Comparison of ENCODE assay signal across 8 cellular contexts in the genomic region with DNA sequence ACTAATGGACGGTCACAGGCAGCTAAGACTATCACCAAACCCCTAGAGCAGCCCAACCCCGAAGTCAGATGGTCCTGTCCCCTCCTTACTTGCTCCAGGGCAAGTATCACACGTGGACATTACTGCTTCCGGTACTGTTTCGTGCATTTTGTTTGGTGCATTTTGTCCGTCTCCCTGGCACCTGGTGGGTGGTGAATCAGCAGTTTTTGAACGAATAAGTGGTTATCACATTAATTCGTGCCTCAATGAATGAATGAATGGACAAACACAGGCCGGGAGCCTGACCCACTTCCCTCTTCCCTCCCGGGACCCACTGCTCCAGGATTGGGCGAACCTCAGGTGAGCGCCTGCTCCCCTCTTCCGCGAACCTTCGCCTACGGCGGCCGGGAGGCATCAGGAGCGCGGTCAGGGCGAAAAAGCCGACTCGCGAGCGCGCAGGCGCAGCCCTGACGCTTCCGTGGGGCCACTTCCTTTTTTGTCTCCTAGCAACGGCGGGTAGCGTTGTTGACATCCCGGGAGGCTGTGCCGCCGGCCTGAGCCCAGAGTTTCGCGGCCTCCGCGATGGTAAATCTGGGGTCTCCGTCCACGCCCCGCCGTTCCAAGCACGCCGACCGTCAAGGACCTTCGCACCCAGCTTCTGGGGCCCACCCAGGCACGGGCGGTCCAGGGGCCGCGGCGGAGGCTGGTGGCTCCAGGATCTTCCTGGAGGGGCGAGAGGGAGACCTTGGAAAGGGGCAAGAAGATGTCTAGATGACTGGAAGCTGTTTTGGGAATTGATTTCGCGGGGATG. TPM values are rescaled to one million over a fixed set of nuclear protein-coding genes. Genes with fewer than 3 reads are reported as not detected.
DNase-seq lines count a peak whose midpoint lies in the region; ATAC-seq and TF ChIP-seq lines count a peak whose summit lies in the region.

A gene (plus strand): TSS at position 478 of the 790 bp plus-strand sequence. CDS start 84 bp downstream, at position 562.

- H3K9me3 Mint-ChIP-seq in effector memory CD8-positive, alpha-beta T cell, result peaks cover 0 to 2% of the 10 kb centered on the region in 2 donors

- peak within 1 kb of the TSS; percentile 78 for H3K4me3 ChIP-seq in AG04450 (ENCODE audit: low read depth, low read length)

- peak; percentile 96 for ATAC-seq in HG03280 (IDR thresholded peaks at IDR 0.05; ENCODE audit: unreplicated experiment)
- peak; percentile 94 for ATAC-seq in effector memory CD8-positive, alpha-beta T cell (replicated peaks)

- peak within 1 kb of the TSS; percentile 99 to 100 for H3K27ac Mint-ChIP-seq in effector memory CD8-positive, alpha-beta T cell

- DNase-seq in AG04450 (ENCODE audit: low read depth, low spot score) (peak; percentile 82), NCI-H524 (lab: John Stamatoyannopoulos, UW) (peak; percentile 94 to 96), lung microvascular endothelial cell (ENCODE audit: low read depth in 2 of 2) (peak; percentile 93 to 95)
- DNase-seq in activated CD8-positive, alpha-beta memory T cell treated with anti-CD3 and anti-CD28 coated beads for 48 hours (ENCODE audit: low read depth in 2 of 3, low spot score in 2 of 3), result peak; percentile 62 to 85 (median 82)
- DNase-seq in effector memory CD8-positive, alpha-beta T cell, result peak; percentile 85 to 89 (median 88)
- DNase-seq in stimulated activated CD4-positive, alpha-beta T cell treated with anti-CD3 and anti-CD28 coated beads, TNF-alpha, amount 100 ng/mL, for 24 hours (ENCODE audit: low read depth in 3 of 3), result peak; percentile 81 to 89 (median 85)

- peaks cover 12% of the 10 kb centered on the region for H3K36me3 Mint-ChIP-seq in effector memory CD8-positive, alpha-beta T cell (ENCODE audit: insufficient read depth)

- no peak for TF ChIP-seq CTCF in AG04450 (IDR thresholded peaks at IDR 0.05; ENCODE audit: low read depth, low read length)

- no peaks in the 10 kb centered on the region for H3K27me3 ChIP-seq in AG04450 (ENCODE audit: control insufficient read depth, insufficient read depth, low read length)

- POLR2A ChIA-PET in AG04450 (lab: Yijun Ruan, JAX), result no interaction called here

- CTCF ChIA-PET in AG04450 (lab: Charles Lee), result interaction anchor here (1.0 to 3.9 kb wide), 4 partner anchors 14 to 284 kb away, joined by 3 to 27 read pairs (median 10); no protein-coding TSS in a partner anchor

- no peaks in the 10 kb centered on the region for H3K9me3 ChIP-seq in AG04450 (ENCODE audit: control insufficient read depth, insufficient read depth, low read length)

- peak; percentile 74 for TF ChIP-seq POLR2A in GM18951 (IDR thresholded peaks at IDR 0.05; ENCODE audit: extremely low read depth, insufficient read depth, insufficient read length)

- H3K4me3 Mint-ChIP-seq in effector memory CD8-positive, alpha-beta T cell, result peak within 1 kb of the TSS; percentile 92 to 99

- no peak within 1 kb of the TSS for H3K27ac ChIP-seq in AG04450 (ENCODE audit: low read depth, low read length)

- H3K4me1 Mint-ChIP-seq in effector memory CD8-positive, alpha-beta T cell (ENCODE audit: low read depth in 2 of 2), result peaks cover 15 to 18% of the 10 kb centered on the region in 2 donors

- in situ Hi-C loops in GM18951 (cut with MboI; ENCODE audit: low sequenced_read_pairs, unreplicated experiment), result no loop called here

- peaks cover 0 to 3% of the 10 kb centered on the region in 2 donors for H3K27me3 Mint-ChIP-seq in effector memory CD8-positive, alpha-beta T cell

RNA-seq across cellular contexts. Expression of the gene that starts here (rescaled TPM):
- 0.33 and 0.71 TPM in 2 replicates for polyA plus RNA-seq in AG04450 (2011; rRNA removed)
- not detected in 2 replicates for polyA minus RNA-seq in AG04450 (2011; rRNA and poly(A)+ RNA removed)
- 0.20 and 0.22 TPM in 2 replicates for total RNA-seq in lung microvascular endothelial cell

Comparison
In these comparisons a context has a peak if more than half of its experiments do, and no peak if none do; other contexts are left out.
1. Peak in DNase-seq and H3K4me3 ChIP-seq in AG04450; RNA of the gene not detected or under 1 TPM.
2. Peak in DNase-seq in lung microvascular endothelial cell; RNA of the gene not detected or under 1 TPM.